8 cellular contexts compared by ENCODE assay signal in genomic region chr4:41360911-41361830, GRCh38.
DNase-seq lines count a peak whose midpoint lies in the region; ATAC-seq and TF ChIP-seq lines count a peak whose summit lies in the region.

No MANE protein-coding gene starts in this region.

- peak overlapping the region; percentile 60 for H3K4me3 ChIP-seq in A673 (ENCODE audit: low read depth, low read length, poor library complexity, severe bottlenecking)
- H3K4me3 ChIP-seq in WI38 (ENCODE audit: low read depth, low read length): peak overlapping the region; percentile 49
- H3K4me3 ChIP-seq in left ventricle myocardium inferior: peak overlapping the region; percentile 91
- no peak overlapping the region for H3K4me3 ChIP-seq in CD4-positive, alpha-beta memory T cell (ENCODE audit: low read length in 2 of 2)

- H3K36me3 ChIP-seq in A673 (ENCODE audit: insufficient read depth, low read length, poor library complexity, severe bottlenecking): no peaks in the 10 kb centered on the region
- H3K36me3 ChIP-seq in left ventricle myocardium inferior: no peaks in the 10 kb centered on the region
- H3K36me3 ChIP-seq in CD4-positive, alpha-beta memory T cell (ENCODE audit: insufficient read depth, low read length): no peaks in the 10 kb centered on the region

- no peaks in the 10 kb centered on the region for H3K4me1 Mint-ChIP-seq in CD4-positive, alpha-beta memory T cell
- H3K4me1 Mint-ChIP-seq in activated T-cell treated with anti-CD3 and anti-CD28 coated beads, Interleukin-2, amount 50 U/mL, for 4 hours (ENCODE audit: low read depth): no peaks in the 10 kb centered on the region

- intact Hi-C loops in A673 (cut with micrococcal nuclease; ENCODE audit: unreplicated experiment): no loop called here
- intact Hi-C loops in left ventricle myocardium inferior (cut with micrococcal nuclease): no loop called here
- intact Hi-C loops in posterior cingulate gyrus (cut with DNase I): loop anchor here (2.0 to 10.0 kb wide), 3 partner anchors 71 to 252 kb away; no protein-coding TSS in a partner anchor
- intact Hi-C loops in CD4-positive, alpha-beta memory T cell (cut with micrococcal nuclease): no loop called here

- TF ChIP-seq CTCF in A673 (conservative IDR thresholded peaks at IDR 0.05; ENCODE audit: low read depth, low read length) (no peak), WI38 (IDR thresholded peaks at IDR 0.05; ENCODE audit: low read depth, low read length) (no peak), left ventricle myocardium inferior (IDR thresholded peaks at IDR 0.05; ENCODE audit: borderline replicate concordance) (no peak)

- POLR2A ChIA-PET in A673 (lab: Charles Lee; ENCODE audit: low non-redundant PET): no interaction called here
- POLR2A ChIA-PET in CD4-positive, alpha-beta memory T cell (lab: Charles Lee; ENCODE audit: partially characterized antibody): no interaction called here

- CTCF ChIA-PET in A673 (lab: Charles Lee): interaction anchor here (1.0 kb wide), 1 partner anchor 80 kb away, joined by 3 read pairs; no protein-coding TSS in a partner anchor
- CTCF ChIA-PET in CD4-positive, alpha-beta memory T cell (lab: Charles Lee; ENCODE audit: partially characterized antibody): no interaction called here

- H3K9me3 Mint-ChIP-seq in CD4-positive, alpha-beta memory T cell: peaks cover 0 to 10% (median 6%) of the 10 kb centered on the region in 8 donors
- H3K9me3 Mint-ChIP-seq in activated T-cell treated with anti-CD3 and anti-CD28 coated beads, Interleukin-2, amount 50 U/mL, for 4 hours: no peaks in the 10 kb centered on the region

- H3K27me3 ChIP-seq in A673 (replicated peaks; ENCODE audit: insufficient read depth, low read depth, low read length, poor library complexity) (peaks cover 45% of the 10 kb centered on the region), left ventricle myocardium inferior (ENCODE audit: low read depth) (no peaks in the 10 kb centered on the region)
- H3K27me3 ChIP-seq in CD4-positive, alpha-beta memory T cell (ENCODE audit: insufficient read depth, low read length): peaks cover 12% of the 10 kb centered on the region

- no TSS peak for BruUV-seq in A673 (replicated peaks; lab: Mats Ljungman, UMichigan)

- no peak overlapping the region for H3K27ac Mint-ChIP-seq in CD4-positive, alpha-beta memory T cell

- H3K4me3 Mint-ChIP-seq in CD4-positive, alpha-beta memory T cell: peak overlapping the region in 4 of 8 donors; percentile 12 to 45 (median 26)
- H3K4me3 Mint-ChIP-seq in activated T-cell treated with anti-CD3 and anti-CD28 coated beads, Interleukin-2, amount 50 U/mL, for 4 hours: no peak overlapping the region

- DNase-seq in A673 (ENCODE audit: low spot score) (peak; percentile 53), left ventricle myocardium inferior (peak; percentile 40), posterior cingulate gyrus (peak; percentile 49 to 95 (median 60))
- DNase-seq in CD4-positive, alpha-beta memory T cell: no peak
- DNase-seq in activated T-cell treated with anti-CD3 and anti-CD28 coated beads, Interleukin-2, amount 50 U/mL, for 4 hours: no peak
- no peak for DNase-seq in activated CD4-positive, alpha-beta T cell treated with anti-CD3 and anti-CD28 coated beads for 48 hours

- peak; percentile 24 for ATAC-seq in HG02642 (IDR thresholded peaks at IDR 0.05; ENCODE audit: poor library complexity, unreplicated experiment)
- no peak for ATAC-seq in activated T-cell treated with anti-CD3 and anti-CD28 coated beads, Interleukin-2, amount 50 U/mL, for 4 hours

- H3K9me3 ChIP-seq in A673 (ENCODE audit: low read depth, low read length, poor library complexity, severe bottlenecking) (no peaks in the 10 kb centered on the region), left ventricle myocardium inferior (replicated peaks) (no peaks in the 10 kb centered on the region)
- H3K9me3 ChIP-seq in CD4-positive, alpha-beta memory T cell (ENCODE audit: control insufficient read depth in 1 of 2, low read length in 2 of 2): no peaks in the 10 kb centered on the region

- H3K4me1 ChIP-seq in A673 (ENCODE audit: insufficient read depth, low read length, poor library complexity, severe bottlenecking) (no peaks in the 10 kb centered on the region), left ventricle myocardium inferior (peaks cover 74% of the 10 kb centered on the region)
- H3K4me1 ChIP-seq in CD4-positive, alpha-beta memory T cell (ENCODE audit: insufficient read depth, low read length): no peaks in the 10 kb centered on the region

- H3K27ac ChIP-seq in A673 (ENCODE audit: low read depth, low read length, poor library complexity, severe bottlenecking): no peak overlapping the region
- peak overlapping the region; percentile 94 for H3K27ac ChIP-seq in left ventricle myocardium inferior (replicated peaks)
- H3K27ac ChIP-seq in CD4-positive, alpha-beta memory T cell (ENCODE audit: low read depth, low read length): no peak overlapping the region

- peaks cover 27 to 29% of the 10 kb centered on the region in 2 donors for H3K27me3 Mint-ChIP-seq in CD4-positive, alpha-beta memory T cell
- H3K27me3 Mint-ChIP-seq in activated T-cell treated with anti-CD3 and anti-CD28 coated beads, Interleukin-2, amount 50 U/mL, for 4 hours (ENCODE audit: low read depth): peaks cover 37% of the 10 kb centered on the region

- H3K36me3 Mint-ChIP-seq in CD4-positive, alpha-beta memory T cell: no peaks in the 10 kb centered on the region
- no peaks in the 10 kb centered on the region for H3K36me3 Mint-ChIP-seq in activated T-cell treated with anti-CD3 and anti-CD28 coated beads, Interleukin-2, amount 50 U/mL, for 4 hours (ENCODE audit: insufficient read depth)

Comparison
In these comparisons a context has a peak if more than half of its experiments do, and no peak if none do; other contexts are left out.
1. DNase-seq: peak in A673 (single experiment), left ventricle myocardium inferior (single experiment) and posterior cingulate gyrus (10 of 10); none in CD4-positive, alpha-beta memory T cell (0 of 5), activated T-cell treated with anti-CD3 and anti-CD28 coated beads, Interleukin-2, amount 50 U/mL, for 4 hours (single experiment) and activated CD4-positive, alpha-beta T cell treated with anti-CD3 and anti-CD28 coated beads for 48 hours (single experiment).
2. H3K4me3 ChIP-seq: peak in A673 (single experiment), WI38 (single experiment) and left ventricle myocardium inferior (single experiment); none in CD4-positive, alpha-beta memory T cell (0 of 2).